1 cellular context compared by ENCODE assay signal in the genomic region with DNA sequence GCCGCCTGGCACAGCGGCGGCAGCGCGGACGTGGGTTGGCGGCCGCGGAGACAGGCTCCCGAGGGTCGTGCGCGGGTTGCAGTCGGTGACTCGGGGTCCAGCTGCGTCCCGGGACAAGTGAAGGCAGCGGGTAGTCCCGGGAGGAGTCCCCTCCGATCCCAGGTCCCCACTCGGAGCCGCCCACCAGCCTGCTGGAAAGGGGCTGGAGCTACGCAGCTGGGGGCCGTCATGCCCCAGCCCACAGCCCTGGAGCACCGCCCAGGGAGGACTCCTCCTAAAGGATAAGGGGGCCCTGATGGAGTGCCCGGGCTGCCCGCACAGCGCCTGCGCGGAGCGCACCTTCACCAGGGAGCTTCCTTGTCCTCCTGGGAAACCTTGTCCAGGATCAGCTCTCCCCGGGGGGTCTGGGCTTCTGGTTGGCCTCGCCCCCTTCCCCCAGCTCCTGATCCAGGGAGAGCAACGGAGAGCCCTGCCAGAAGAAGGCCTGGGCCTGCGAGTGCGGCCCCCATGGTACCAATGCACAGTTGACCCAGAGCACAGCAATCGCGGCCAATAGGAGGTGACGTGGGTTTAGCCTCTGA.
TF ChIP-seq lines count a peak whose summit lies in the region.

No MANE protein-coding gene starts in this region.

TF ChIP-seq in GM23338, 12 proteins besides CTCF, POLR2A, EP300 and RAD21:
- TF ChIP-seq ETS1 (IDR thresholded peaks at IDR 0.05) (no peak), POLR2AphosphoS5 (IDR thresholded peaks at IDR 0.05; ENCODE audit: low read depth) (no peak)
